In the genomic region with DNA sequence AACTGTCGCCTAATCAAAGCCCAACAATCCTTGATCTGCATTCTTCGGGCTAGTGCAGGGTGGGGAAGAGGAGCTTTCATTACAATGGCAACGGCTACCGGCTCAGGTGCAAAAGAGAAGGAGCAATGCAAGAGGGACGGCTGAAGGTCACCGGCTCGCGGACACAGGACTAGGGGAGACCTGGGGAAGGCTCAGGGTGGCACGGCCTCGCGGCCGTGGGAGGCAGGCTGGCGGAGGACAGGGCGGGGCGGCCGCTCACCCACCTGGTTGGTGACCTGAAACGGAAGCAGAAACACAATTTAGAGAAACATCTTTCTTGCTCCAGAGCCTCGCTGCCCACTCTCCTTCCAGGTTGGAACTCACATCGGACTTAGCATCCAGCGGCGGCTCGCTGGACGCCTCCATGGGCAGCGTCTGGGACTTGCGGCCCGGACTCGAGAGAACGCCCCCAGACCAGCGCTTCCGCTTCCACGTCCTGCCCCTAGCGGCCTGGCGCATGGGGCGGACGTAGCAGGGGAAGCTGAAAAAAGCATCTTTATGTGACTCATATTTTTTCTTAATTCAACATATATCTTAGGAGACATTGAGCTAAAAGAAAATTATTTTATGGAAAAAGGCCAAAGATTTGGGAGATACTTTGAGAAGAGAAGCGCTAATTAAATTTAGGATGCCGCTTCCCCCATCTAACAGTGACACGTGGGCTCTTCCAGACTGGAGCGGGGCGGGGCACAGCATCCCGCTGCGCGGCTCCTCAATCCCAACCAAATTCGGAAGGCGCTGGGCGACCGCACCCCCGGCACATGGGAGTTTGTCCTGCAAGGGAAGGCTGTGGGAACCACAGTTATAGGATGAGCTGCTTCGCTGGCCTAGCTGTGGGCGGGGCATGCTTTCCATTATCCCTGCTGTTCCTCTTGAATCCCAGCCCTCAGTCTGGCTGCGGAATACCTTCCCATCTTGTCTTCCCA, we compare ENCODE assay signal across 1 cellular context.
TF ChIP-seq lines count a peak whose summit lies in the region.

A gene (minus strand): TSS at position 441 of the 965 bp plus-strand sequence. CDS start 36 bp downstream, at position 405.

TF ChIP-seq in HepG2, 621 proteins besides CTCF, POLR2A, EP300 and RAD21 (continued from another document and continues in another):
- TF ChIP-seq, protein P1, sequence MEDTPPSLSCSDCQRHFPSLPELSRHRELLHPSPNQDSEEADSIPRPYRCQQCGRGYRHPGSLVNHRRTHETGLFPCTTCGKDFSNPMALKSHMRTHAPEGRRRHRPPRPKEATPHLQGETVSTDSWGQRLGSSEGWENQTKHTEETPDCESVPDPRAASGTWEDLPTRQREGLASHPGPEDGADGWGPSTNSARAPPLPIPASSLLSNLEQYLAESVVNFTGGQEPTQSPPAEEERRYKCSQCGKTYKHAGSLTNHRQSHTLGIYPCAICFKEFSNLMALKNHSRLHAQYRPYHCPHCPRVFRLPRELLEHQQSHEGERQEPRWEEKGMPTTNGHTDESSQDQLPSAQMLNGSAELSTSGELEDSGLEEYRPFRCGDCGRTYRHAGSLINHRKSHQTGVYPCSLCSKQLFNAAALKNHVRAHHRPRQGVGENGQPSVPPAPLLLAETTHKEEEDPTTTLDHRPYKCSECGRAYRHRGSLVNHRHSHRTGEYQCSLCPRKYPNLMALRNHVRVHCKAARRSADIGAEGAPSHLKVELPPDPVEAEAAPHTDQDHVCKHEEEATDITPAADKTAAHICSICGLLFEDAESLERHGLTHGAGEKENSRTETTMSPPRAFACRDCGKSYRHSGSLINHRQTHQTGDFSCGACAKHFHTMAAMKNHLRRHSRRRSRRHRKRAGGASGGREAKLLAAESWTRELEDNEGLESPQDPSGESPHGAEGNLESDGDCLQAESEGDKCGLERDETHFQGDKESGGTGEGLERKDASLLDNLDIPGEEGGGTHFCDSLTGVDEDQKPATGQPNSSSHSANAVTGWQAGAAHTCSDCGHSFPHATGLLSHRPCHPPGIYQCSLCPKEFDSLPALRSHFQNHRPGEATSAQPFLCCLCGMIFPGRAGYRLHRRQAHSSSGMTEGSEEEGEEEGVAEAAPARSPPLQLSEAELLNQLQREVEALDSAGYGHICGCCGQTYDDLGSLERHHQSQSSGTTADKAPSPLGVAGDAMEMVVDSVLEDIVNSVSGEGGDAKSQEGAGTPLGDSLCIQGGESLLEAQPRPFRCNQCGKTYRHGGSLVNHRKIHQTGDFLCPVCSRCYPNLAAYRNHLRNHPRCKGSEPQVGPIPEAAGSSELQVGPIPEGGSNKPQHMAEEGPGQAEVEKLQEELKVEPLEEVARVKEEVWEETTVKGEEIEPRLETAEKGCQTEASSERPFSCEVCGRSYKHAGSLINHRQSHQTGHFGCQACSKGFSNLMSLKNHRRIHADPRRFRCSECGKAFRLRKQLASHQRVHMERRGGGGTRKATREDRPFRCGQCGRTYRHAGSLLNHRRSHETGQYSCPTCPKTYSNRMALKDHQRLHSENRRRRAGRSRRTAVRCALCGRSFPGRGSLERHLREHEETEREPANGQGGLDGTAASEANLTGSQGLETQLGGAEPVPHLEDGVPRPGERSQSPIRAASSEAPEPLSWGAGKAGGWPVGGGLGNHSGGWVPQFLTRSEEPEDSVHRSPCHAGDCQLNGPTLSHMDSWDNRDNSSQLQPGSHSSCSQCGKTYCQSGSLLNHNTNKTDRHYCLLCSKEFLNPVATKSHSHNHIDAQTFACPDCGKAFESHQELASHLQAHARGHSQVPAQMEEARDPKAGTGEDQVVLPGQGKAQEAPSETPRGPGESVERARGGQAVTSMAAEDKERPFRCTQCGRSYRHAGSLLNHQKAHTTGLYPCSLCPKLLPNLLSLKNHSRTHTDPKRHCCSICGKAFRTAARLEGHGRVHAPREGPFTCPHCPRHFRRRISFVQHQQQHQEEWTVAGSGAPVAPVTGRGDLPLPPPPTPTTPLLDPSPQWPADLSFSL (CRISPR knock-in tag; IDR thresholded peaks at IDR 0.05): no peak
- peak; percentile 52; the same call in 1 of the 2 replicates for TF ChIP-seq ETV5 (CRISPR knock-in tag; IDR thresholded peaks at IDR 0.05; ENCODE audit: borderline replicate concordance)
- TF ChIP-seq, protein P2, sequence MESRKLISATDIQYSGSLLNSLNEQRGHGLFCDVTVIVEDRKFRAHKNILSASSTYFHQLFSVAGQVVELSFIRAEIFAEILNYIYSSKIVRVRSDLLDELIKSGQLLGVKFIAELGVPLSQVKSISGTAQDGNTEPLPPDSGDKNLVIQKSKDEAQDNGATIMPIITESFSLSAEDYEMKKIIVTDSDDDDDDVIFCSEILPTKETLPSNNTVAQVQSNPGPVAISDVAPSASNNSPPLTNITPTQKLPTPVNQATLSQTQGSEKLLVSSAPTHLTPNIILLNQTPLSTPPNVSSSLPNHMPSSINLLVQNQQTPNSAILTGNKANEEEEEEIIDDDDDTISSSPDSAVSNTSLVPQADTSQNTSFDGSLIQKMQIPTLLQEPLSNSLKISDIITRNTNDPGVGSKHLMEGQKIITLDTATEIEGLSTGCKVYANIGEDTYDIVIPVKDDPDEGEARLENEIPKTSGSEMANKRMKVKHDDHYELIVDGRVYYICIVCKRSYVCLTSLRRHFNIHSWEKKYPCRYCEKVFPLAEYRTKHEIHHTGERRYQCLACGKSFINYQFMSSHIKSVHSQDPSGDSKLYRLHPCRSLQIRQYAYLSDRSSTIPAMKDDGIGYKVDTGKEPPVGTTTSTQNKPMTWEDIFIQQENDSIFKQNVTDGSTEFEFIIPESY (CRISPR knock-in tag; IDR thresholded peaks at IDR 0.05): no peak; the same call in 1 of the 2 replicates
- TF ChIP-seq, protein P3, sequence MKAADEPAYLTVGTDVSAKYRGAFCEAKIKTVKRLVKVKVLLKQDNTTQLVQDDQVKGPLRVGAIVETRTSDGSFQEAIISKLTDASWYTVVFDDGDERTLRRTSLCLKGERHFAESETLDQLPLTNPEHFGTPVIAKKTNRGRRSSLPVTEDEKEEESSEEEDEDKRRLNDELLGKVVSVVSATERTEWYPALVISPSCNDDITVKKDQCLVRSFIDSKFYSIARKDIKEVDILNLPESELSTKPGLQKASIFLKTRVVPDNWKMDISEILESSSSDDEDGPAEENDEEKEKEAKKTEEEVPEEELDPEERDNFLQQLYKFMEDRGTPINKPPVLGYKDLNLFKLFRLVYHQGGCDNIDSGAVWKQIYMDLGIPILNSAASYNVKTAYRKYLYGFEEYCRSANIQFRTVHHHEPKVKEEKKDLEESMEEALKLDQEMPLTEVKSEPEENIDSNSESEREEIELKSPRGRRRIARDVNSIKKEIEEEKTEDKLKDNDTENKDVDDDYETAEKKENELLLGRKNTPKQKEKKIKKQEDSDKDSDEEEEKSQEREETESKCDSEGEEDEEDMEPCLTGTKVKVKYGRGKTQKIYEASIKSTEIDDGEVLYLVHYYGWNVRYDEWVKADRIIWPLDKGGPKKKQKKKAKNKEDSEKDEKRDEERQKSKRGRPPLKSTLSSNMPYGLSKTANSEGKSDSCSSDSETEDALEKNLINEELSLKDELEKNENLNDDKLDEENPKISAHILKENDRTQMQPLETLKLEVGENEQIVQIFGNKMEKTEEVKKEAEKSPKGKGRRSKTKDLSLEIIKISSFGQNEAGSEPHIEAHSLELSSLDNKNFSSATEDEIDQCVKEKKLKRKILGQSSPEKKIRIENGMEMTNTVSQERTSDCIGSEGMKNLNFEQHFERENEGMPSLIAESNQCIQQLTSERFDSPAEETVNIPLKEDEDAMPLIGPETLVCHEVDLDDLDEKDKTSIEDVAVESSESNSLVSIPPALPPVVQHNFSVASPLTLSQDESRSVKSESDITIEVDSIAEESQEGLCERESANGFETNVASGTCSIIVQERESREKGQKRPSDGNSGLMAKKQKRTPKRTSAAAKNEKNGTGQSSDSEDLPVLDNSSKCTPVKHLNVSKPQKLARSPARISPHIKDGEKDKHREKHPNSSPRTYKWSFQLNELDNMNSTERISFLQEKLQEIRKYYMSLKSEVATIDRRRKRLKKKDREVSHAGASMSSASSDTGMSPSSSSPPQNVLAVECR (CRISPR knock-in tag; IDR thresholded peaks at IDR 0.05; ENCODE audit: borderline replicate concordance): peak; percentile 96
- no peak for TF ChIP-seq ZNF224 (CRISPR knock-in tag; IDR thresholded peaks at IDR 0.05)
- no peak for TF ChIP-seq REL (CRISPR knock-in tag; conservative IDR thresholded peaks at IDR 0.05)
- TF ChIP-seq GABPA (IDR thresholded peaks at IDR 0.05; ENCODE audit: low read depth, low read length): peak; percentile 63
- TF ChIP-seq GABPA (CRISPR knock-in tag; IDR thresholded peaks at IDR 0.05; ENCODE audit: low read depth): peak; percentile 86
- TF ChIP-seq, protein P4, sequence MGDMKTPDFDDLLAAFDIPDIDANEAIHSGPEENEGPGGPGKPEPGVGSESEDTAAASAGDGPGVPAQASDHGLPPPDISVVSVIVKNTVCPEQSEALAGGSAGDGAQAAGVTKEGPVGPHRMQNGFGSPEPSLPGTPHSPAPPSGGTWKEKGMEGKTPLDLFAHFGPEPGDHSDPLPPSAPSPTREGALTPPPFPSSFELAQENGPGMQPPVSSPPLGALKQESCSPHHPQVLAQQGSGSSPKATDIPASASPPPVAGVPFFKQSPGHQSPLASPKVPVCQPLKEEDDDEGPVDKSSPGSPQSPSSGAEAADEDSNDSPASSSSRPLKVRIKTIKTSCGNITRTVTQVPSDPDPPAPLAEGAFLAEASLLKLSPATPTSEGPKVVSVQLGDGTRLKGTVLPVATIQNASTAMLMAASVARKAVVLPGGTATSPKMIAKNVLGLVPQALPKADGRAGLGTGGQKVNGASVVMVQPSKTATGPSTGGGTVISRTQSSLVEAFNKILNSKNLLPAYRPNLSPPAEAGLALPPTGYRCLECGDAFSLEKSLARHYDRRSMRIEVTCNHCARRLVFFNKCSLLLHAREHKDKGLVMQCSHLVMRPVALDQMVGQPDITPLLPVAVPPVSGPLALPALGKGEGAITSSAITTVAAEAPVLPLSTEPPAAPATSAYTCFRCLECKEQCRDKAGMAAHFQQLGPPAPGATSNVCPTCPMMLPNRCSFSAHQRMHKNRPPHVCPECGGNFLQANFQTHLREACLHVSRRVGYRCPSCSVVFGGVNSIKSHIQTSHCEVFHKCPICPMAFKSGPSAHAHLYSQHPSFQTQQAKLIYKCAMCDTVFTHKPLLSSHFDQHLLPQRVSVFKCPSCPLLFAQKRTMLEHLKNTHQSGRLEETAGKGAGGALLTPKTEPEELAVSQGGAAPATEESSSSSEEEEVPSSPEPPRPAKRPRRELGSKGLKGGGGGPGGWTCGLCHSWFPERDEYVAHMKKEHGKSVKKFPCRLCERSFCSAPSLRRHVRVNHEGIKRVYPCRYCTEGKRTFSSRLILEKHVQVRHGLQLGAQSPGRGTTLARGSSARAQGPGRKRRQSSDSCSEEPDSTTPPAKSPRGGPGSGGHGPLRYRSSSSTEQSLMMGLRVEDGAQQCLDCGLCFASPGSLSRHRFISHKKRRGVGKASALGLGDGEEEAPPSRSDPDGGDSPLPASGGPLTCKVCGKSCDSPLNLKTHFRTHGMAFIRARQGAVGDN (CRISPR knock-in tag; IDR thresholded peaks at IDR 0.05): peak; percentile 85
- TF ChIP-seq, protein P5, sequence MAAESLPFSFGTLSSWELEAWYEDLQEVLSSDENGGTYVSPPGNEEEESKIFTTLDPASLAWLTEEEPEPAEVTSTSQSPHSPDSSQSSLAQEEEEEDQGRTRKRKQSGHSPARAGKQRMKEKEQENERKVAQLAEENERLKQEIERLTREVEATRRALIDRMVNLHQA (CRISPR knock-in tag; IDR thresholded peaks at IDR 0.05): no peak
- TF ChIP-seq, protein P6, sequence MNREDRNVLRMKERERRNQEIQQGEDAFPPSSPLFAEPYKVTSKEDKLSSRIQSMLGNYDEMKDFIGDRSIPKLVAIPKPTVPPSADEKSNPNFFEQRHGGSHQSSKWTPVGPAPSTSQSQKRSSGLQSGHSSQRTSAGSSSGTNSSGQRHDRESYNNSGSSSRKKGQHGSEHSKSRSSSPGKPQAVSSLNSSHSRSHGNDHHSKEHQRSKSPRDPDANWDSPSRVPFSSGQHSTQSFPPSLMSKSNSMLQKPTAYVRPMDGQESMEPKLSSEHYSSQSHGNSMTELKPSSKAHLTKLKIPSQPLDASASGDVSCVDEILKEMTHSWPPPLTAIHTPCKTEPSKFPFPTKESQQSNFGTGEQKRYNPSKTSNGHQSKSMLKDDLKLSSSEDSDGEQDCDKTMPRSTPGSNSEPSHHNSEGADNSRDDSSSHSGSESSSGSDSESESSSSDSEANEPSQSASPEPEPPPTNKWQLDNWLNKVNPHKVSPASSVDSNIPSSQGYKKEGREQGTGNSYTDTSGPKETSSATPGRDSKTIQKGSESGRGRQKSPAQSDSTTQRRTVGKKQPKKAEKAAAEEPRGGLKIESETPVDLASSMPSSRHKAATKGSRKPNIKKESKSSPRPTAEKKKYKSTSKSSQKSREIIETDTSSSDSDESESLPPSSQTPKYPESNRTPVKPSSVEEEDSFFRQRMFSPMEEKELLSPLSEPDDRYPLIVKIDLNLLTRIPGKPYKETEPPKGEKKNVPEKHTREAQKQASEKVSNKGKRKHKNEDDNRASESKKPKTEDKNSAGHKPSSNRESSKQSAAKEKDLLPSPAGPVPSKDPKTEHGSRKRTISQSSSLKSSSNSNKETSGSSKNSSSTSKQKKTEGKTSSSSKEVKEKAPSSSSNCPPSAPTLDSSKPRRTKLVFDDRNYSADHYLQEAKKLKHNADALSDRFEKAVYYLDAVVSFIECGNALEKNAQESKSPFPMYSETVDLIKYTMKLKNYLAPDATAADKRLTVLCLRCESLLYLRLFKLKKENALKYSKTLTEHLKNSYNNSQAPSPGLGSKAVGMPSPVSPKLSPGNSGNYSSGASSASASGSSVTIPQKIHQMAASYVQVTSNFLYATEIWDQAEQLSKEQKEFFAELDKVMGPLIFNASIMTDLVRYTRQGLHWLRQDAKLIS (CRISPR knock-in tag; IDR thresholded peaks at IDR 0.05): no peak
- TF ChIP-seq, protein P7, sequence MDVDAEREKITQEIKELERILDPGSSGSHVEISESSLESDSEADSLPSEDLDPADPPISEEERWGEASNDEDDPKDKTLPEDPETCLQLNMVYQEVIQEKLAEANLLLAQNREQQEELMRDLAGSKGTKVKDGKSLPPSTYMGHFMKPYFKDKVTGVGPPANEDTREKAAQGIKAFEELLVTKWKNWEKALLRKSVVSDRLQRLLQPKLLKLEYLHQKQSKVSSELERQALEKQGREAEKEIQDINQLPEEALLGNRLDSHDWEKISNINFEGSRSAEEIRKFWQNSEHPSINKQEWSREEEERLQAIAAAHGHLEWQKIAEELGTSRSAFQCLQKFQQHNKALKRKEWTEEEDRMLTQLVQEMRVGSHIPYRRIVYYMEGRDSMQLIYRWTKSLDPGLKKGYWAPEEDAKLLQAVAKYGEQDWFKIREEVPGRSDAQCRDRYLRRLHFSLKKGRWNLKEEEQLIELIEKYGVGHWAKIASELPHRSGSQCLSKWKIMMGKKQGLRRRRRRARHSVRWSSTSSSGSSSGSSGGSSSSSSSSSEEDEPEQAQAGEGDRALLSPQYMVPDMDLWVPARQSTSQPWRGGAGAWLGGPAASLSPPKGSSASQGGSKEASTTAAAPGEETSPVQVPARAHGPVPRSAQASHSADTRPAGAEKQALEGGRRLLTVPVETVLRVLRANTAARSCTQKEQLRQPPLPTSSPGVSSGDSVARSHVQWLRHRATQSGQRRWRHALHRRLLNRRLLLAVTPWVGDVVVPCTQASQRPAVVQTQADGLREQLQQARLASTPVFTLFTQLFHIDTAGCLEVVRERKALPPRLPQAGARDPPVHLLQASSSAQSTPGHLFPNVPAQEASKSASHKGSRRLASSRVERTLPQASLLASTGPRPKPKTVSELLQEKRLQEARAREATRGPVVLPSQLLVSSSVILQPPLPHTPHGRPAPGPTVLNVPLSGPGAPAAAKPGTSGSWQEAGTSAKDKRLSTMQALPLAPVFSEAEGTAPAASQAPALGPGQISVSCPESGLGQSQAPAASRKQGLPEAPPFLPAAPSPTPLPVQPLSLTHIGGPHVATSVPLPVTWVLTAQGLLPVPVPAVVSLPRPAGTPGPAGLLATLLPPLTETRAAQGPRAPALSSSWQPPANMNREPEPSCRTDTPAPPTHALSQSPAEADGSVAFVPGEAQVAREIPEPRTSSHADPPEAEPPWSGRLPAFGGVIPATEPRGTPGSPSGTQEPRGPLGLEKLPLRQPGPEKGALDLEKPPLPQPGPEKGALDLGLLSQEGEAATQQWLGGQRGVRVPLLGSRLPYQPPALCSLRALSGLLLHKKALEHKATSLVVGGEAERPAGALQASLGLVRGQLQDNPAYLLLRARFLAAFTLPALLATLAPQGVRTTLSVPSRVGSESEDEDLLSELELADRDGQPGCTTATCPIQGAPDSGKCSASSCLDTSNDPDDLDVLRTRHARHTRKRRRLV (CRISPR knock-in tag; IDR thresholded peaks at IDR 0.05): 0 out of 2 replicates have a peak, but pooled peaks have one; percentile 59
- peak; percentile 32; the same call in 1 of the 2 replicates for TF ChIP-seq ZNF773 (CRISPR knock-in tag; IDR thresholded peaks at IDR 0.05; ENCODE audit: borderline replicate concordance)
